Comparison of ENCODE assay signal across 1 cellular context in the genomic region with DNA sequence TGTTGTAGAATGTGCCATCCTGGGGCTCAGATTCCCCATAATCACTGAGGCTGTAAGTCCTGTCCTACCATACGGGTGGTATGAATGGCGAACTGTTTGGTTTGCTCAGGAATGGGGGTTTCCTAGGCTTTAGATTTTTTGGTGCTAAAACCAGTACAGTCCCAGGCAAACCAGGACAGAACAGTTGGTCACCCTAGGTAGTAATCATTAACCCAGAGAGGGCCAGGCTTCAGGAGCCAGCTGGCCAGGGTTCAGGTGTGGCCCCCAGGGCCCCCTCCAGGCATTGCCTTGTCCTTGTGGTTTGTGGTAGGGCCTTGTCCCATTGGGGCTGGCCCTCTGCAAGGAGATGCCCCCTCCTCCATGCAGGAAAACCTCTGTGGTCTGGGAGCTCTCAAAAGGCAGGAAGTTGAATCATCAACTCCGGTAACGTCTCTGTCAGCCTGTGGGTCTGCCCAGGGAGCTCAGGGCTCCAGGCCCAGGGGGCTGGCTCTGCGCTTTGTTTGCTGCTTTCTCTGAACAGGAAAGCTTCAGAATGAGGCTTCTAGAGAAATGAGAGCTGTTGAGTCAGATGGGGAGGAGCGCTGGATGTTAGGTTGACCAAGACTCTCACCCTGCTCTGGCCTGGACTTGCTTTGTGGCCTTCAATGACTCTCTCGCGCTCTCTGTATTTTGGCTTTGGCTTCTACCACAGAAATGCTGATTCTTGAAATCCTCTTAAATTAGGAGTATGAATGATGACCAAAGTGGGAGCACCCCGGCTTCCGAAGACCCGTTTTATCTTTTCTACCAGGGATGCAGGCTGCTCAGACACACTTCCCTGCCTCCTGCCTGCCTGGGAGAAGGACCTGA.
TF ChIP-seq lines count a peak whose summit lies in the region.

No MANE protein-coding gene starts in this region.

TF ChIP-seq in HepG2, 621 proteins besides CTCF, POLR2A, EP300 and RAD21 (continued from another document and continues in another):
- TF ChIP-seq, protein P1, sequence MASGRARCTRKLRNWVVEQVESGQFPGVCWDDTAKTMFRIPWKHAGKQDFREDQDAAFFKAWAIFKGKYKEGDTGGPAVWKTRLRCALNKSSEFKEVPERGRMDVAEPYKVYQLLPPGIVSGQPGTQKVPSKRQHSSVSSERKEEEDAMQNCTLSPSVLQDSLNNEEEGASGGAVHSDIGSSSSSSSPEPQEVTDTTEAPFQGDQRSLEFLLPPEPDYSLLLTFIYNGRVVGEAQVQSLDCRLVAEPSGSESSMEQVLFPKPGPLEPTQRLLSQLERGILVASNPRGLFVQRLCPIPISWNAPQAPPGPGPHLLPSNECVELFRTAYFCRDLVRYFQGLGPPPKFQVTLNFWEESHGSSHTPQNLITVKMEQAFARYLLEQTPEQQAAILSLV (CRISPR knock-in tag; IDR thresholded peaks at IDR 0.05; ENCODE audit: borderline replicate concordance): no peak
- TF ChIP-seq MAZ (IDR thresholded peaks at IDR 0.05; ENCODE audit: borderline replicate concordance, low read depth, low read length) (peak; percentile 54), MAZ (CRISPR knock-in tag; IDR thresholded peaks at IDR 0.05; ENCODE audit: low read depth) (peak; percentile 76; the same call in 1 of the 2 replicates), ONECUT2 (CRISPR knock-in tag; IDR thresholded peaks at IDR 0.05) (no peak), PPARG (CRISPR knock-in tag; conservative IDR thresholded peaks at IDR 0.05) (peak; percentile 69; the same call in 1 of the 2 replicates), FOXC1 (CRISPR knock-in tag; IDR thresholded peaks at IDR 0.05; ENCODE audit: borderline replicate concordance) (no peak; the same call in 1 of the 2 replicates), ZNF501 (CRISPR knock-in tag; IDR thresholded peaks at IDR 0.05) (no peak; the same call in 1 of the 2 replicates), ZMYM2 (CRISPR knock-in tag; IDR thresholded peaks at IDR 0.05) (peak; percentile 77; the same call in 1 of the 2 replicates), TOE1 (CRISPR knock-in tag; IDR thresholded peaks at IDR 0.05) (no peak), GLI4 (CRISPR knock-in tag; IDR thresholded peaks at IDR 0.05; ENCODE audit: borderline replicate concordance) (no peak), ZFP36 (IDR thresholded peaks at IDR 0.05; ENCODE audit: borderline replicate concordance, low read depth, low read length, partially characterized antibody) (no peak), NR1H2 (CRISPR knock-in tag; IDR thresholded peaks at IDR 0.05; ENCODE audit: borderline replicate concordance, low read depth) (no peak), ADNP (CRISPR knock-in tag; IDR thresholded peaks at IDR 0.05) (no peak), KDM1A (CRISPR knock-in tag; IDR thresholded peaks at IDR 0.05) (no peak), EED (CRISPR knock-in tag; IDR thresholded peaks at IDR 0.05) (no peak), ZBTB21 (CRISPR knock-in tag; IDR thresholded peaks at IDR 0.05) (no peak), DNMT3B (CRISPR knock-in tag; conservative IDR thresholded peaks at IDR 0.05) (no peak), HDAC6 (IDR thresholded peaks at IDR 0.05; ENCODE audit: low read depth, low read length) (no peak), ZNF207 (IDR thresholded peaks at IDR 0.05; ENCODE audit: borderline replicate concordance) (no peak), TCF7 (IDR thresholded peaks at IDR 0.05; ENCODE audit: low read depth) (no peak), SRSF1 (optimal IDR thresholded peaks at IDR 0.05; ENCODE audit: low read depth, low read length) (peak; percentile 94), ZNF75D (CRISPR knock-in tag; IDR thresholded peaks at IDR 0.05; ENCODE audit: borderline replicate concordance) (no peak), NFYC (CRISPR knock-in tag; IDR thresholded peaks at IDR 0.05) (no peak; the same call in 1 of the 2 replicates), ZNF614 (CRISPR knock-in tag; IDR thresholded peaks at IDR 0.05; ENCODE audit: borderline replicate concordance) (peak; percentile 77; the same call in 1 of the 2 replicates), DMAP1 (CRISPR knock-in tag; IDR thresholded peaks at IDR 0.05) (peak; percentile 81), CCDC6 (CRISPR knock-in tag; IDR thresholded peaks at IDR 0.05) (peak; percentile 20), ATAD3A (CRISPR knock-in tag; IDR thresholded peaks at IDR 0.05) (no peak), ZNF337 (CRISPR knock-in tag; IDR thresholded peaks at IDR 0.05; ENCODE audit: borderline replicate concordance, low read depth) (peak; percentile 88; the same call in 1 of the 2 replicates), ZNF350 (CRISPR knock-in tag; IDR thresholded peaks at IDR 0.05; ENCODE audit: borderline replicate concordance, low read depth) (peak; percentile 78), JDP2 (CRISPR knock-in tag; IDR thresholded peaks at IDR 0.05; ENCODE audit: borderline replicate concordance) (no peak), MED13 (CRISPR knock-in tag; IDR thresholded peaks at IDR 0.05) (no peak), HNF4G (IDR thresholded peaks at IDR 0.05; ENCODE audit: borderline replicate concordance, low read depth, low read length) (peak; percentile 72; the same call in 1 of the 2 replicates), HNF4G (CRISPR knock-in tag; IDR thresholded peaks at IDR 0.05; ENCODE audit: borderline replicate concordance, low read depth) (0 out of 2 replicates have a peak, but pooled peaks have one; percentile 29)
- TF ChIP-seq, protein P2, sequence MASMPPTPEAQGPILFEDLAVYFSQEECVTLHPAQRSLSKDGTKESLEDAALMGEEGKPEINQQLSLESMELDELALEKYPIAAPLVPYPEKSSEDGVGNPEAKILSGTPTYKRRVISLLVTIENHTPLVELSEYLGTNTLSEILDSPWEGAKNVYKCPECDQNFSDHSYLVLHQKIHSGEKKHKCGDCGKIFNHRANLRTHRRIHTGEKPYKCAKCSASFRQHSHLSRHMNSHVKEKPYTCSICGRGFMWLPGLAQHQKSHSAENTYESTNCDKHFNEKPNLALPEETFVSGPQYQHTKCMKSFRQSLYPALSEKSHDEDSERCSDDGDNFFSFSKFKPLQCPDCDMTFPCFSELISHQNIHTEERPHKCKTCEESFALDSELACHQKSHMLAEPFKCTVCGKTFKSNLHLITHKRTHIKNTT (CRISPR knock-in tag; IDR thresholded peaks at IDR 0.05): no peak
- TF ChIP-seq, protein P3, sequence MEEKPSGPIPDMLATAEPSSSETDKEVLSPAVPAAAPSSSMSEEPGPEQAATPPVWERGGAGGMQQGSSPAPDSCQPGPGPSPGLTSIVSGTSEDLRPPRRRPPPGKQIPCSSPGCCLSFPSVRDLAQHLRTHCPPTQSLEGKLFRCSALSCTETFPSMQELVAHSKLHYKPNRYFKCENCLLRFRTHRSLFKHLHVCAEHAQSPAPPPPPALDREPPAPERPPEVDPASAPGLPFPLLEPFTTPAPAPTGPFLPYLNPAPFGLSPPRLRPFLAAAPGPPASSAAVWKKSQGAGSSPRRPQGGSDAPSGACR (CRISPR knock-in tag; IDR thresholded peaks at IDR 0.05): peak; percentile 83
- TF ChIP-seq, protein P4, sequence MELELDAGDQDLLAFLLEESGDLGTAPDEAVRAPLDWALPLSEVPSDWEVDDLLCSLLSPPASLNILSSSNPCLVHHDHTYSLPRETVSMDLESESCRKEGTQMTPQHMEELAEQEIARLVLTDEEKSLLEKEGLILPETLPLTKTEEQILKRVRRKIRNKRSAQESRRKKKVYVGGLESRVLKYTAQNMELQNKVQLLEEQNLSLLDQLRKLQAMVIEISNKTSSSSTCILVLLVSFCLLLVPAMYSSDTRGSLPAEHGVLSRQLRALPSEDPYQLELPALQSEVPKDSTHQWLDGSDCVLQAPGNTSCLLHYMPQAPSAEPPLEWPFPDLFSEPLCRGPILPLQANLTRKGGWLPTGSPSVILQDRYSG (CRISPR knock-in tag; IDR thresholded peaks at IDR 0.05): no peak
- TF ChIP-seq, protein P5, sequence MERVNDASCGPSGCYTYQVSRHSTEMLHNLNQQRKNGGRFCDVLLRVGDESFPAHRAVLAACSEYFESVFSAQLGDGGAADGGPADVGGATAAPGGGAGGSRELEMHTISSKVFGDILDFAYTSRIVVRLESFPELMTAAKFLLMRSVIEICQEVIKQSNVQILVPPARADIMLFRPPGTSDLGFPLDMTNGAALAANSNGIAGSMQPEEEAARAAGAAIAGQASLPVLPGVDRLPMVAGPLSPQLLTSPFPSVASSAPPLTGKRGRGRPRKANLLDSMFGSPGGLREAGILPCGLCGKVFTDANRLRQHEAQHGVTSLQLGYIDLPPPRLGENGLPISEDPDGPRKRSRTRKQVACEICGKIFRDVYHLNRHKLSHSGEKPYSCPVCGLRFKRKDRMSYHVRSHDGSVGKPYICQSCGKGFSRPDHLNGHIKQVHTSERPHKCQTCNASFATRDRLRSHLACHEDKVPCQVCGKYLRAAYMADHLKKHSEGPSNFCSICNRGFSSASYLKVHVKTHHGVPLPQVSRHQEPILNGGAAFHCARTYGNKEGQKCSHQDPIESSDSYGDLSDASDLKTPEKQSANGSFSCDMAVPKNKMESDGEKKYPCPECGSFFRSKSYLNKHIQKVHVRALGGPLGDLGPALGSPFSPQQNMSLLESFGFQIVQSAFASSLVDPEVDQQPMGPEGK (CRISPR knock-in tag; IDR thresholded peaks at IDR 0.05): peak; percentile 100
- TF ChIP-seq, protein P6, sequence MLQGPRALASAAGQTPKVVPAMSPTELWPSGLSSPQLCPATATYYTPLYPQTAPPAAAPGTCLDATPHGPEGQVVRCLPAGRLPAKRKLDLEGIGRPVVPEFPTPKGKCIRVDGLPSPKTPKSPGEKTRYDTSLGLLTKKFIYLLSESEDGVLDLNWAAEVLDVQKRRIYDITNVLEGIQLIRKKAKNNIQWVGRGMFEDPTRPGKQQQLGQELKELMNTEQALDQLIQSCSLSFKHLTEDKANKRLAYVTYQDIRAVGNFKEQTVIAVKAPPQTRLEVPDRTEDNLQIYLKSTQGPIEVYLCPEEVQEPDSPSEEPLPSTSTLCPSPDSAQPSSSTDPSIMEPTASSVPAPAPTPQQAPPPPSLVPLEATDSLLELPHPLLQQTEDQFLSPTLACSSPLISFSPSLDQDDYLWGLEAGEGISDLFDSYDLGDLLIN (CRISPR knock-in tag; IDR thresholded peaks at IDR 0.05; ENCODE audit: borderline replicate concordance): no peak
- TF ChIP-seq, protein P7, sequence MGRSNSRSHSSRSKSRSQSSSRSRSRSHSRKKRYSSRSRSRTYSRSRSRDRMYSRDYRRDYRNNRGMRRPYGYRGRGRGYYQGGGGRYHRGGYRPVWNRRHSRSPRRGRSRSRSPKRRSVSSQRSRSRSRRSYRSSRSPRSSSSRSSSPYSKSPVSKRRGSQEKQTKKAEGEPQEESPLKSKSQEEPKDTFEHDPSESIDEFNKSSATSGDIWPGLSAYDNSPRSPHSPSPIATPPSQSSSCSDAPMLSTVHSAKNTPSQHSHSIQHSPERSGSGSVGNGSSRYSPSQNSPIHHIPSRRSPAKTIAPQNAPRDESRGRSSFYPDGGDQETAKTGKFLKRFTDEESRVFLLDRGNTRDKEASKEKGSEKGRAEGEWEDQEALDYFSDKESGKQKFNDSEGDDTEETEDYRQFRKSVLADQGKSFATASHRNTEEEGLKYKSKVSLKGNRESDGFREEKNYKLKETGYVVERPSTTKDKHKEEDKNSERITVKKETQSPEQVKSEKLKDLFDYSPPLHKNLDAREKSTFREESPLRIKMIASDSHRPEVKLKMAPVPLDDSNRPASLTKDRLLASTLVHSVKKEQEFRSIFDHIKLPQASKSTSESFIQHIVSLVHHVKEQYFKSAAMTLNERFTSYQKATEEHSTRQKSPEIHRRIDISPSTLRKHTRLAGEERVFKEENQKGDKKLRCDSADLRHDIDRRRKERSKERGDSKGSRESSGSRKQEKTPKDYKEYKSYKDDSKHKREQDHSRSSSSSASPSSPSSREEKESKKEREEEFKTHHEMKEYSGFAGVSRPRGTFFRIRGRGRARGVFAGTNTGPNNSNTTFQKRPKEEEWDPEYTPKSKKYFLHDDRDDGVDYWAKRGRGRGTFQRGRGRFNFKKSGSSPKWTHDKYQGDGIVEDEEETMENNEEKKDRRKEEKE (IDR thresholded peaks at IDR 0.05): no peak
- TF ChIP-seq, protein P8, sequence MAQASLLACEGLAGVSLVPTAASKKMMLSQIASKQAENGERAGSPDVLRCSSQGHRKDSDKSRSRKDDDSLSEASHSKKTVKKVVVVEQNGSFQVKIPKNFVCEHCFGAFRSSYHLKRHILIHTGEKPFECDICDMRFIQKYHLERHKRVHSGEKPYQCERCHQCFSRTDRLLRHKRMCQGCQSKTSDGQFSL (CRISPR knock-in tag; IDR thresholded peaks at IDR 0.05): no peak
- TF ChIP-seq, protein P9, sequence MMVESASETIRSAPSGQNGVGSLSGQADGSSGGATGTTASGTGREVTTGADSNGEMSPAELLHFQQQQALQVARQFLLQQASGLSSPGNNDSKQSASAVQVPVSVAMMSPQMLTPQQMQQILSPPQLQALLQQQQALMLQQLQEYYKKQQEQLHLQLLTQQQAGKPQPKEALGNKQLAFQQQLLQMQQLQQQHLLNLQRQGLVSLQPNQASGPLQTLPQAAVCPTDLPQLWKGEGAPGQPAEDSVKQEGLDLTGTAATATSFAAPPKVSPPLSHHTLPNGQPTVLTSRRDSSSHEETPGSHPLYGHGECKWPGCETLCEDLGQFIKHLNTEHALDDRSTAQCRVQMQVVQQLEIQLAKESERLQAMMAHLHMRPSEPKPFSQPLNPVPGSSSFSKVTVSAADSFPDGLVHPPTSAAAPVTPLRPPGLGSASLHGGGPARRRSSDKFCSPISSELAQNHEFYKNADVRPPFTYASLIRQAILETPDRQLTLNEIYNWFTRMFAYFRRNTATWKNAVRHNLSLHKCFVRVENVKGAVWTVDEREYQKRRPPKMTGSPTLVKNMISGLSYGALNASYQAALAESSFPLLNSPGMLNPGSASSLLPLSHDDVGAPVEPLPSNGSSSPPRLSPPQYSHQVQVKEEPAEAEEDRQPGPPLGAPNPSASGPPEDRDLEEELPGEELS (CRISPR knock-in tag; IDR thresholded peaks at IDR 0.05): peak; percentile 61
- TF ChIP-seq, protein P10, sequence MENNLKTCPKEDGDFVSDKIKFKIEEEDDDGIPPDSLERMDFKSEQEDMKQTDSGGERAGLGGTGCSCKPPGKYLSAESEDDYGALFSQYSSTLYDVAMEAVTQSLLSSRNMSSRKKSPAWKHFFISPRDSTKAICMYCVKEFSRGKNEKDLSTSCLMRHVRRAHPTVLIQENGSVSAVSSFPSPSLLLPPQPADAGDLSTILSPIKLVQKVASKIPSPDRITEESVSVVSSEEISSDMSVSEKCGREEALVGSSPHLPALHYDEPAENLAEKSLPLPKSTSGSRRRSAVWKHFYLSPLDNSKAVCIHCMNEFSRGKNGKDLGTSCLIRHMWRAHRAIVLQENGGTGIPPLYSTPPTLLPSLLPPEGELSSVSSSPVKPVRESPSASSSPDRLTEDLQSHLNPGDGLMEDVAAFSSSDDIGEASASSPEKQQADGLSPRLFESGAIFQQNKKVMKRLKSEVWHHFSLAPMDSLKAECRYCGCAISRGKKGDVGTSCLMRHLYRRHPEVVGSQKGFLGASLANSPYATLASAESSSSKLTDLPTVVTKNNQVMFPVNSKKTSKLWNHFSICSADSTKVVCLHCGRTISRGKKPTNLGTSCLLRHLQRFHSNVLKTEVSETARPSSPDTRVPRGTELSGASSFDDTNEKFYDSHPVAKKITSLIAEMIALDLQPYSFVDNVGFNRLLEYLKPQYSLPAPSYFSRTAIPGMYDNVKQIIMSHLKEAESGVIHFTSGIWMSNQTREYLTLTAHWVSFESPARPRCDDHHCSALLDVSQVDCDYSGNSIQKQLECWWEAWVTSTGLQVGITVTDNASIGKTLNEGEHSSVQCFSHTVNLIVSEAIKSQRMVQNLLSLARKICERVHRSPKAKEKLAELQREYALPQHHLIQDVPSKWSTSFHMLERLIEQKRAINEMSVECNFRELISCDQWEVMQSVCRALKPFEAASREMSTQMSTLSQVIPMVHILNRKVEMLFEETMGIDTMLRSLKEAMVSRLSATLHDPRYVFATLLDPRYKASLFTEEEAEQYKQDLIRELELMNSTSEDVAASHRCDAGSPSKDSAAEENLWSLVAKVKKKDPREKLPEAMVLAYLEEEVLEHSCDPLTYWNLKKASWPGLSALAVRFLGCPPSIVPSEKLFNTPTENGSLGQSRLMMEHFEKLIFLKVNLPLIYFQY (CRISPR knock-in tag; IDR thresholded peaks at IDR 0.05; ENCODE audit: borderline replicate concordance): peak; percentile 18; the same call in 1 of the 2 replicates
